Comparison of ENCODE assay signal across 28 cellular contexts in the genomic region with DNA sequence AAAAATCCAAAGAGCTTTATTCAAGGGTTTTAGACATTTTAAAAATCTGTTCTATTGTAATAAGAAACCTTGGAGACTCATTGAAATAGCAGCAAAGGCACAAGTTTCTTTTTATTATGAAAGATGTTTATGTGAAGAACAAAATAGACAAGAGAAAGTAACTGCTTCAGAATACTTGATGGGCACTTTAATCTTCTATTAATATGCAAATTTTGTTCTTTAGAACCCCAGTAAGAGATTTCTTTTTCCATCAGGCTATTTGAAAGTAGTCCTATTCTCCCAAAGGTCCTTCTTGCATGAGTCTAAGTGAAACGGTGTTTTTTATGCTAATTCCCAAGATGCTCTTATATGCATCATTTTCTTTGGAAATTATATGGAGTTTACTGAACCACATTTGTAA.
"Had no signal": no experiment of that assay in that cellular context is flagged by ENCODE, and none has a peak within 500 bp of the region (broad histone marks: within the 10 kb centered on the region; RNA-seq: fewer than 3 reads in every experiment).

No MANE protein-coding gene starts in this region.

- H3K27ac Mint-ChIP-seq: activated CD4-positive, alpha-beta memory T cell treated with anti-CD3 and anti-CD28 coated beads for 36 hours; activated CD4-positive, alpha-beta T cell treated with anti-CD3 and anti-CD28 coated beads for 36 hours; activated CD4-positive, alpha-beta T cell treated with anti-CD3 and anti-CD28 coated beads, Interleukin-2, amount 10 ng/mL, durations not matched to agents 24 days and 14 days; activated CD8-positive, alpha-beta memory T cell treated with anti-CD3 and anti-CD28 coated beads, Interleukin-2, amount 10 ng/mL, durations not matched to agents 7 days and 5 days; activated CD8-positive, alpha-beta T cell treated with anti-CD3 and anti-CD28 coated beads, Interleukin-2, amount 10 ng/mL, durations not matched to agents 7 days and 5 days; activated naive CD4-positive, alpha-beta T cell treated with anti-CD3 and anti-CD28 coated beads, Interleukin-2, amount 10 ng/mL, durations not matched to agents 7 days and 5 days; activated naive CD4-positive, alpha-beta T cell treated with anti-CD3 and anti-CD28 coated beads, Interleukin-2, amount 50 U/mL, for 72 hours; activated naive CD8-positive, alpha-beta T cell treated with anti-CD3 and anti-CD28 coated beads, Interleukin-2, amount 10 ng/mL, durations not matched to agents 7 days and 5 days had no signal

- H3K27me3 ChIP-seq: ascending aorta, breast epithelium, cardiac muscle cell, colonic mucosa, esophagus squamous epithelium, gastroesophageal sphincter had no signal

- H3K36me3 Mint-ChIP-seq: activated CD4-positive, alpha-beta memory T cell treated with anti-CD3 and anti-CD28 coated beads for 36 hours; activated CD8-positive, alpha-beta memory T cell treated with anti-CD3 and anti-CD28 coated beads, Interleukin-2, amount 10 ng/mL, durations not matched to agents 7 days and 5 days; activated naive CD4-positive, alpha-beta T cell treated with anti-CD3 and anti-CD28 coated beads, Interleukin-2, amount 10 ng/mL, durations not matched to agents 7 days and 5 days; activated naive CD4-positive, alpha-beta T cell treated with anti-CD3 and anti-CD28 coated beads, Interleukin-2, amount 50 U/mL, for 72 hours; activated naive CD8-positive, alpha-beta T cell treated with anti-CD3 and anti-CD28 coated beads, Interleukin-2, amount 10 ng/mL, durations not matched to agents 7 days and 5 days had no signal

- H3K4me1 Mint-ChIP-seq: activated CD4-positive, alpha-beta T cell treated with anti-CD3 and anti-CD28 coated beads for 36 hours; activated CD4-positive, alpha-beta T cell treated with anti-CD3 and anti-CD28 coated beads, Interleukin-2, amount 10 ng/mL, durations not matched to agents 24 days and 14 days; activated CD8-positive, alpha-beta memory T cell treated with anti-CD3 and anti-CD28 coated beads, Interleukin-2, amount 10 ng/mL, durations not matched to agents 7 days and 5 days; activated naive CD4-positive, alpha-beta T cell treated with anti-CD3 and anti-CD28 coated beads, Interleukin-2, amount 10 ng/mL, durations not matched to agents 7 days and 5 days; activated naive CD8-positive, alpha-beta T cell treated with anti-CD3 and anti-CD28 coated beads, Interleukin-2, amount 10 ng/mL, durations not matched to agents 7 days and 5 days had no signal

- H3K9me3 ChIP-seq: colonic mucosa had no signal

- H3K27ac ChIP-seq: ascending aorta, breast epithelium, cardiac muscle cell, colonic mucosa, epithelial cell of prostate, esophagus squamous epithelium, gastroesophageal sphincter had no signal

- H3K9me3 Mint-ChIP-seq: activated CD4-positive, alpha-beta memory T cell treated with anti-CD3 and anti-CD28 coated beads for 36 hours; activated CD4-positive, alpha-beta T cell treated with anti-CD3 and anti-CD28 coated beads, Interleukin-2, amount 10 ng/mL, durations not matched to agents 24 days and 14 days had no signal

- H3K4me3 ChIP-seq: ascending aorta, breast epithelium, cardiac muscle cell, colonic mucosa, esophagus squamous epithelium, gastroesophageal sphincter had no signal

- H3K27me3 Mint-ChIP-seq: activated CD4-positive, alpha-beta memory T cell treated with anti-CD3 and anti-CD28 coated beads for 36 hours; activated CD4-positive, alpha-beta T cell treated with anti-CD3 and anti-CD28 coated beads, Interleukin-2, amount 10 ng/mL, durations not matched to agents 24 days and 14 days; activated CD8-positive, alpha-beta memory T cell treated with anti-CD3 and anti-CD28 coated beads, Interleukin-2, amount 10 ng/mL, durations not matched to agents 7 days and 5 days; activated naive CD4-positive, alpha-beta T cell treated with anti-CD3 and anti-CD28 coated beads, Interleukin-2, amount 10 ng/mL, durations not matched to agents 7 days and 5 days; activated naive CD8-positive, alpha-beta T cell treated with anti-CD3 and anti-CD28 coated beads, Interleukin-2, amount 10 ng/mL, durations not matched to agents 7 days and 5 days; brain had no signal

- ATAC-seq: activated CD4-positive, alpha-beta T cell treated with anti-CD3 and anti-CD28 coated beads for 36 hours; activated CD8-positive, alpha-beta memory T cell treated with anti-CD3 and anti-CD28 coated beads, Interleukin-2, amount 10 ng/mL, durations not matched to agents 7 days and 5 days; activated CD8-positive, alpha-beta T cell treated with anti-CD3 and anti-CD28 coated beads, Interleukin-2, amount 10 ng/mL, durations not matched to agents 7 days and 5 days; activated naive CD4-positive, alpha-beta T cell treated with anti-CD3 and anti-CD28 coated beads, Interleukin-2, amount 50 U/mL, for 72 hours; gastroesophageal sphincter had no signal

- H3K36me3 ChIP-seq: ascending aorta, breast epithelium, cardiac muscle cell, colonic mucosa, esophagus squamous epithelium, gastroesophageal sphincter had no signal

- H3K4me3 Mint-ChIP-seq: activated CD4-positive, alpha-beta memory T cell treated with anti-CD3 and anti-CD28 coated beads for 36 hours; activated CD4-positive, alpha-beta T cell treated with anti-CD3 and anti-CD28 coated beads for 36 hours; activated CD4-positive, alpha-beta T cell treated with anti-CD3 and anti-CD28 coated beads, Interleukin-2, amount 10 ng/mL, durations not matched to agents 24 days and 14 days; activated CD8-positive, alpha-beta memory T cell treated with anti-CD3 and anti-CD28 coated beads, Interleukin-2, amount 10 ng/mL, durations not matched to agents 7 days and 5 days; activated CD8-positive, alpha-beta T cell treated with anti-CD3 and anti-CD28 coated beads, Interleukin-2, amount 10 ng/mL, durations not matched to agents 7 days and 5 days; activated naive CD4-positive, alpha-beta T cell treated with anti-CD3 and anti-CD28 coated beads, Interleukin-2, amount 10 ng/mL, durations not matched to agents 7 days and 5 days; activated naive CD8-positive, alpha-beta T cell treated with anti-CD3 and anti-CD28 coated beads, Interleukin-2, amount 10 ng/mL, durations not matched to agents 7 days and 5 days; brain had no signal

- H3K4me1 ChIP-seq: ascending aorta, breast epithelium, colonic mucosa, esophagus squamous epithelium, gastroesophageal sphincter had no signal

- DNase-seq: activated CD4-positive, alpha-beta memory T cell treated with anti-CD3 and anti-CD28 coated beads for 36 hours; activated CD4-positive, alpha-beta T cell treated with anti-CD3 and anti-CD28 coated beads for 36 hours; activated CD4-positive, alpha-beta T cell treated with anti-CD3 and anti-CD28 coated beads, Interleukin-2, amount 10 ng/mL, durations not matched to agents 24 days and 14 days; activated CD4-positive, CD25-positive, alpha-beta regulatory T cell; activated CD4-positive, CD25-positive, alpha-beta regulatory T cell treated with anti-CD3 and anti-CD28 coated beads, Interleukin-2, amount 50 U/mL, for 72 hours; activated CD8-positive, alpha-beta memory T cell treated with anti-CD3 and anti-CD28 coated beads, Interleukin-2, amount 10 ng/mL, durations not matched to agents 7 days and 5 days; activated CD8-positive, alpha-beta memory T cell treated with anti-CD3 and anti-CD28 coated beads, Interleukin-2, amount 50 U/mL, for 4 hours; activated CD8-positive, alpha-beta T cell treated with anti-CD3 and anti-CD28 coated beads, Interleukin-2, amount 10 ng/mL, durations not matched to agents 7 days and 5 days; activated gamma-delta T cell; activated naive CD4-positive, alpha-beta T cell; activated naive CD4-positive, alpha-beta T cell treated with anti-CD3 and anti-CD28 coated beads, Interleukin-2, amount 10 ng/mL, durations not matched to agents 7 days and 5 days; activated naive CD8-positive, alpha-beta T cell treated with anti-CD3 and anti-CD28 coated beads, Interleukin-2, amount 10 ng/mL, durations not matched to agents 7 days and 5 days; activated T-cell treated with anti-CD3 and anti-CD28 coated beads, Interleukin-2, amount 50 U/mL, for 1 hour; activated T-cell treated with anti-CD3 and anti-CD28 coated beads, Interleukin-2, amount 50 U/mL, for 48 hours; central memory CD4-positive, alpha-beta T cell; cerebellar nuclear complex; colonic mucosa; effector CD8-positive, alpha-beta T cell; esophagus squamous epithelium; foreskin melanocyte; T-helper 2 cell had no signal
